ENCODE assay signal across 26 cellular contexts in genomic region chr14:49659526-49660455, GRCh38. TPM values are rescaled to one million over a fixed set of nuclear protein-coding genes. Genes with fewer than 3 reads are reported as not detected.
DNase-seq lines count a peak whose midpoint lies in the region; ATAC-seq and TF ChIP-seq lines count a peak whose summit lies in the region.
"Had no signal": no experiment of that assay in that cellular context is flagged by ENCODE, and none has a peak within 500 bp of the region (broad histone marks: within the 10 kb centered on the region; RNA-seq: fewer than 3 reads in every experiment).

No MANE protein-coding gene starts in this region.

- no peaks in the 10 kb centered on the region for H3K4me1 Mint-ChIP-seq in activated naive CD8-positive, alpha-beta T cell treated with anti-CD3 and anti-CD28 coated beads for 36 hours
- H3K4me1 Mint-ChIP-seq in activated CD4-positive, alpha-beta T cell treated with anti-CD3 and anti-CD28 coated beads, Interleukin-2, amount 10 ng/mL, durations not matched to agents 24 days and 14 days, result no peaks in the 10 kb centered on the region
- H3K4me1 Mint-ChIP-seq: activated CD4-positive, alpha-beta T cell treated with anti-CD3 and anti-CD28 coated beads for 36 hours; naive B cell had no signal

- H3K27ac ChIP-seq in 22Rv1 (peak overlapping the region; percentile 34), RWPE2 (ENCODE audit: poor library complexity, severe bottlenecking) (peak overlapping the region; percentile 39), foreskin keratinocyte (no peak overlapping the region)
- H3K27ac ChIP-seq: HL-60, SJSA1, skin epidermis, testis had no signal

- no peaks in the 10 kb centered on the region for H3K27me3 Mint-ChIP-seq in activated naive CD8-positive, alpha-beta T cell treated with anti-CD3 and anti-CD28 coated beads for 36 hours
- no peaks in the 10 kb centered on the region for H3K27me3 Mint-ChIP-seq in activated CD4-positive, alpha-beta T cell treated with anti-CD3 and anti-CD28 coated beads, Interleukin-2, amount 10 ng/mL, durations not matched to agents 24 days and 14 days
- H3K27me3 Mint-ChIP-seq: activated CD4-positive, alpha-beta T cell treated with anti-CD3 and anti-CD28 coated beads for 36 hours; naive B cell had no signal

- H3K4me1 ChIP-seq in RWPE2 (ENCODE audit: insufficient read depth, poor library complexity, severe bottlenecking) (peaks cover 21% of the 10 kb centered on the region), foreskin keratinocyte (no peaks in the 10 kb centered on the region)
- H3K4me1 ChIP-seq: SJSA1, testis had no signal

- no peak for TF ChIP-seq CTCF in 22Rv1 (IDR thresholded peaks at IDR 0.05)
- no peak for TF ChIP-seq CTCF in RWPE2 (IDR thresholded peaks at IDR 0.05; ENCODE audit: poor library complexity, severe bottlenecking)
- no peak for TF ChIP-seq CTCF in foreskin keratinocyte (conservative IDR thresholded peaks at IDR 0.05)

- no peaks in the 10 kb centered on the region for H3K27me3 ChIP-seq in RWPE2 (ENCODE audit: insufficient read depth, poor library complexity, severe bottlenecking)
- no peaks in the 10 kb centered on the region for H3K27me3 ChIP-seq in foreskin keratinocyte
- H3K27me3 ChIP-seq: SJSA1, testis had no signal

- H3K9me3 ChIP-seq in RWPE2 (ENCODE audit: severe bottlenecking), result no peaks in the 10 kb centered on the region
- H3K9me3 ChIP-seq: SJSA1, testis had no signal

- peaks cover 70% of the 10 kb centered on the region for H3K36me3 ChIP-seq in RWPE2 (ENCODE audit: low read depth)

- H3K4me3 ChIP-seq in RWPE2 (ENCODE audit: severe bottlenecking), result no peak overlapping the region
- H3K4me3 ChIP-seq: SJSA1, skin epidermis, testis had no signal

- no peaks in the 10 kb centered on the region for H3K9me3 Mint-ChIP-seq in activated naive CD8-positive, alpha-beta T cell treated with anti-CD3 and anti-CD28 coated beads for 36 hours
- H3K9me3 Mint-ChIP-seq in activated CD4-positive, alpha-beta T cell treated with anti-CD3 and anti-CD28 coated beads, Interleukin-2, amount 10 ng/mL, durations not matched to agents 24 days and 14 days, result no peaks in the 10 kb centered on the region
- H3K9me3 Mint-ChIP-seq: activated T-cell treated with anti-CD3 and anti-CD28 coated beads, Interleukin-2, amount 50 U/mL, for 4 hours; naive B cell had no signal

- H3K36me3 Mint-ChIP-seq in activated naive CD8-positive, alpha-beta T cell treated with anti-CD3 and anti-CD28 coated beads for 36 hours, result peaks cover 16% of the 10 kb centered on the region
- H3K36me3 Mint-ChIP-seq in activated CD4-positive, alpha-beta T cell treated with anti-CD3 and anti-CD28 coated beads, Interleukin-2, amount 10 ng/mL, durations not matched to agents 24 days and 14 days (ENCODE audit: low read depth), result peaks cover 11% of the 10 kb centered on the region
- H3K36me3 Mint-ChIP-seq: naive B cell had no signal

- intact Hi-C loops in activated CD4-positive, alpha-beta T cell treated with anti-CD3 and anti-CD28 coated beads, Interleukin-2, amount 10 ng/mL, durations not matched to agents 24 days and 14 days (cut with micrococcal nuclease), result no loop called here

- DNase-seq in ELR (ENCODE audit: low read depth) (peak; percentile 33), RWPE2 (ENCODE audit: low spot score) (no peak), foreskin keratinocyte (peak; percentile 31 to 50)
- no peak for DNase-seq in activated naive CD8-positive, alpha-beta T cell treated with anti-CD3 and anti-CD28 coated beads for 36 hours
- DNase-seq in activated CD4-positive, alpha-beta T cell treated with anti-CD3 and anti-CD28 coated beads, Interleukin-2, amount 10 ng/mL, durations not matched to agents 24 days and 14 days, result no peak
- DNase-seq: activated CD4-positive, alpha-beta T cell treated with anti-CD3 and anti-CD28 coated beads for 36 hours; activated naive CD4-positive, alpha-beta T cell; activated T-cell treated with anti-CD3 and anti-CD28 coated beads, Interleukin-2, amount 50 U/mL, for 4 hours; amniotic stem cell; C1 segment of cervical spinal cord; Calu3; effector CD8-positive, alpha-beta T cell; naive B cell; NCI-H1092; NCI-H1930; NCI-H446 treated with DMSO at 0.1 percent for 48 hours; stimulated activated CD4-positive, alpha-beta T cell treated with anti-CD3 and anti-CD28 coated beads, Interleukin-2, amount 100 ng/mL, for 24 hours; T-helper 1 cell; testis had no signal

- no peak overlapping the region for H3K4me3 Mint-ChIP-seq in activated naive CD8-positive, alpha-beta T cell treated with anti-CD3 and anti-CD28 coated beads for 36 hours
- H3K4me3 Mint-ChIP-seq in activated CD4-positive, alpha-beta T cell treated with anti-CD3 and anti-CD28 coated beads, Interleukin-2, amount 10 ng/mL, durations not matched to agents 24 days and 14 days, result no peak overlapping the region
- H3K4me3 Mint-ChIP-seq: activated CD4-positive, alpha-beta T cell treated with anti-CD3 and anti-CD28 coated beads for 36 hours; activated T-cell treated with anti-CD3 and anti-CD28 coated beads, Interleukin-2, amount 50 U/mL, for 4 hours; naive B cell had no signal

- H3K27ac Mint-ChIP-seq in activated naive CD8-positive, alpha-beta T cell treated with anti-CD3 and anti-CD28 coated beads for 36 hours, result no peak overlapping the region
- no peak overlapping the region for H3K27ac Mint-ChIP-seq in activated CD4-positive, alpha-beta T cell treated with anti-CD3 and anti-CD28 coated beads, Interleukin-2, amount 10 ng/mL, durations not matched to agents 24 days and 14 days
- H3K27ac Mint-ChIP-seq: activated CD4-positive, alpha-beta T cell treated with anti-CD3 and anti-CD28 coated beads for 36 hours had no signal

- ATAC-seq in RWPE2 (ENCODE audit: low read depth), result peak; percentile 90
- ATAC-seq in foreskin keratinocyte, result peak; percentile 68
- ATAC-seq in HG02970 (IDR thresholded peaks at IDR 0.05; ENCODE audit: low FRiP score, unreplicated experiment), result no peak
- ATAC-seq in GM18861 (IDR thresholded peaks at IDR 0.05; ENCODE audit: unreplicated experiment), result no peak
- ATAC-seq: activated CD4-positive, alpha-beta T cell treated with anti-CD3 and anti-CD28 coated beads for 36 hours; activated T-cell treated with anti-CD3 and anti-CD28 coated beads, Interleukin-2, amount 50 U/mL, for 4 hours; HCT116 had no signal

RNA-seq across cellular contexts. Expression of gene DNAAF2, which starts 24.7 kb away (rescaled TPM):
- 9.9 and 10.3 TPM in 2 replicates for total RNA-seq in foreskin keratinocyte
- 4.9 and 6.3 TPM in 2 replicates for polyA plus RNA-seq in foreskin keratinocyte
- total RNA-seq in activated naive CD8-positive, alpha-beta T cell treated with anti-CD3 and anti-CD28 coated beads for 36 hours, result 10 to 100 TPM; 15.5 to 15.6 TPM
- total RNA-seq in activated CD4-positive, alpha-beta T cell treated with anti-CD3 and anti-CD28 coated beads, Interleukin-2, amount 10 ng/mL, durations not matched to agents 24 days and 14 days, result 12.3 and 12.5 TPM in 2 replicates

RNA-seq across cellular contexts. Expression of gene POLE2, which starts 28.2 kb away (rescaled TPM):
- 26.3 and 27.2 TPM in 2 replicates for total RNA-seq in foreskin keratinocyte
- polyA plus RNA-seq in foreskin keratinocyte, result 20.0 and 23.3 TPM in 2 replicates
- total RNA-seq in activated naive CD8-positive, alpha-beta T cell treated with anti-CD3 and anti-CD28 coated beads for 36 hours, result 10 to 100 TPM; 33.6 to 37.2 TPM
- 52.8 and 58.4 TPM in 2 replicates for total RNA-seq in activated CD4-positive, alpha-beta T cell treated with anti-CD3 and anti-CD28 coated beads, Interleukin-2, amount 10 ng/mL, durations not matched to agents 24 days and 14 days

RNA-seq across cellular contexts. Expression of gene KLHDC1, which starts 33.1 kb away (rescaled TPM):
- total RNA-seq in foreskin keratinocyte, result 0.49 and 0.71 TPM in 2 replicates
- polyA plus RNA-seq in foreskin keratinocyte, result 0.20 and 0.24 TPM in 2 replicates
- 1 to 10 TPM; 1.1 to 1.2 TPM for total RNA-seq in activated naive CD8-positive, alpha-beta T cell treated with anti-CD3 and anti-CD28 coated beads for 36 hours
- 0.95 and 0.96 TPM in 2 replicates for total RNA-seq in activated CD4-positive, alpha-beta T cell treated with anti-CD3 and anti-CD28 coated beads, Interleukin-2, amount 10 ng/mL, durations not matched to agents 24 days and 14 days

RNA-seq across cellular contexts. Expression of gene MGAT2, which starts 39.2 kb away (rescaled TPM):
- total RNA-seq in foreskin keratinocyte, result 40.0 and 42.3 TPM in 2 replicates
- 21.3 and 23.7 TPM in 2 replicates for polyA plus RNA-seq in foreskin keratinocyte
- total RNA-seq in activated naive CD8-positive, alpha-beta T cell treated with anti-CD3 and anti-CD28 coated beads for 36 hours, result 10 to 100 TPM; 40.0 to 42.0 TPM
- 45.6 and 48.5 TPM in 2 replicates for total RNA-seq in activated CD4-positive, alpha-beta T cell treated with anti-CD3 and anti-CD28 coated beads, Interleukin-2, amount 10 ng/mL, durations not matched to agents 24 days and 14 days

RNA-seq across cellular contexts. Expression of gene RPL36AL, which starts 39.4 kb away (rescaled TPM):
- total RNA-seq in foreskin keratinocyte, result 328 and 359 TPM in 2 replicates
- polyA plus RNA-seq in foreskin keratinocyte, result 478 and 511 TPM in 2 replicates
- 100 to 1,000 TPM; 236 to 250 TPM for total RNA-seq in activated naive CD8-positive, alpha-beta T cell treated with anti-CD3 and anti-CD28 coated beads for 36 hours
- total RNA-seq in activated CD4-positive, alpha-beta T cell treated with anti-CD3 and anti-CD28 coated beads, Interleukin-2, amount 10 ng/mL, durations not matched to agents 24 days and 14 days, result 221 and 229 TPM in 2 replicates

Comparison
In these comparisons a context has a peak if more than half of its experiments do, and no peak if none do; other contexts are left out.
1. DNase-seq: peak in ELR (single experiment) and foreskin keratinocyte (2 of 2); none in RWPE2 (single experiment), activated naive CD8-positive, alpha-beta T cell treated with anti-CD3 and anti-CD28 coated beads for 36 hours (single experiment) and activated CD4-positive, alpha-beta T cell treated with anti-CD3 and anti-CD28 coated beads, Interleukin-2, amount 10 ng/mL, durations not matched to agents 24 days and 14 days (single experiment).
2. ATAC-seq: peak in RWPE2 (single experiment) and foreskin keratinocyte (single experiment); none in HG02970 (single experiment) and GM18861 (single experiment).